Comparison of ENCODE assay signal across 24 cellular contexts in the genomic region with DNA sequence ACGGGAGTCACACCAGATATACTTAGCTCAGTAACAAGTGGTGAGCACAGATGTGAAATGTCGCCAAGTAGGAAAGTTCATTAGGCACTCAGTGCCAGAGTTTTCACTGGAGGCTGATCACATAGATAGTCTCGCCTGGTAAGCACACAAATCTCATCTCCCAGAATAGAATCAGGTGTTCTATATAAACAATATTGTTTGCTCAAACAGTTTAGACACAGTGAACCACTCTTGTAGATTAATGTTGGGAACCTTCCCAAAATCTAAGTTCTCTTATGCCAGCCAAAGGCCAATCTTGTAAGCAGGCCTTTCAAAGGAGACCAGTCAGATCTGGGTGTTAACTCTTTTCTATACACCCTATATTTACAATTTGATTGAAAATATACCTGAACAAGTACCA.
"Had no signal": no experiment of that assay in that cellular context is flagged by ENCODE, and none has a peak within 500 bp of the region (broad histone marks: within the 10 kb centered on the region; RNA-seq: fewer than 3 reads in every experiment).

No MANE protein-coding gene starts in this region.

- H3K4me1 ChIP-seq: neural progenitor cell, parathyroid adenoma, right lobe of liver, suprapubic skin, transverse colon, upper lobe of right lung, uterus had no signal

- H3K36me3 ChIP-seq: neural progenitor cell, right lobe of liver, suprapubic skin, transverse colon, upper lobe of right lung, uterus had no signal

- H3K4me1 Mint-ChIP-seq: memory B cell; naive thymus-derived CD4-positive, alpha-beta T cell; nephron; neural progenitor cell; stimulated activated naive CD8-positive, alpha-beta T cell treated with anti-CD3 and anti-CD28 coated beads, Interleukin-15, amount 100 ng/mL, for 72 hours had no signal

- H3K4me3 ChIP-seq: dorsolateral prefrontal cortex, lung, mucosa of descending colon, neural progenitor cell, right lobe of liver, smooth muscle cell, suprapubic skin, transverse colon, upper lobe of right lung, uterus had no signal

- H3K27ac Mint-ChIP-seq: memory B cell; naive thymus-derived CD4-positive, alpha-beta T cell; nephron; neural progenitor cell; progenitor cell of endocrine pancreas; stimulated activated naive CD8-positive, alpha-beta T cell treated with anti-CD3 and anti-CD28 coated beads, Interleukin-15, amount 100 ng/mL, for 72 hours had no signal

- H3K27me3 ChIP-seq: dorsolateral prefrontal cortex, neural progenitor cell, right lobe of liver, suprapubic skin, transverse colon, upper lobe of right lung, uterus had no signal

- H3K27me3 Mint-ChIP-seq: memory B cell; naive thymus-derived CD4-positive, alpha-beta T cell; progenitor cell of endocrine pancreas; stimulated activated naive CD8-positive, alpha-beta T cell treated with anti-CD3 and anti-CD28 coated beads, Interleukin-15, amount 100 ng/mL, for 72 hours had no signal

- H3K4me3 Mint-ChIP-seq: memory B cell; naive thymus-derived CD4-positive, alpha-beta T cell; nephron; neural progenitor cell; stimulated activated naive CD8-positive, alpha-beta T cell treated with anti-CD3 and anti-CD28 coated beads, Interleukin-15, amount 100 ng/mL, for 72 hours had no signal

- DNase-seq: dorsolateral prefrontal cortex; effector CD4-positive, alpha-beta T cell; head of caudate nucleus; left ventricle myocardium superior; mucosa of descending colon; naive thymus-derived CD4-positive, alpha-beta T cell; right lobe of liver; stimulated activated CD4-positive, alpha-beta T cell treated with anti-CD3 and anti-CD28 coated beads, Interleukin-12 subunit alpha, Interleukin-12 subunit beta, amount 100 ng/mL, for 4 hours; stimulated activated CD4-positive, alpha-beta T cell treated with anti-CD3 and anti-CD28 coated beads, Interleukin-1b, Interleukin-23, amount 100 ng/mL, for 48 hours; stimulated activated CD4-positive, alpha-beta T cell treated with anti-CD3 and anti-CD28 coated beads, Interleukin-4, amount 100 ng/mL, for 1 hour; stimulated activated CD8-positive, alpha-beta memory T cell treated with anti-CD3 and anti-CD28 coated beads, Interleukin-4, amount 100 ng/mL, for 48 hours; stimulated activated naive CD4-positive, alpha-beta T cell; stimulated activated naive CD8-positive, alpha-beta T cell treated with anti-CD3 and anti-CD28 coated beads, Interleukin-15, amount 100 ng/mL, for 72 hours; transverse colon; upper lobe of right lung; uterus had no signal

- H3K36me3 Mint-ChIP-seq: memory B cell had no signal

- H3K9me3 ChIP-seq: right lobe of liver, suprapubic skin, upper lobe of right lung, uterus had no signal
